In genomic region chr9:94802795-94803194, GRCh38 we compare ENCODE assay signal across 9 cellular contexts.
DNase-seq lines count a peak whose midpoint lies in the region; ATAC-seq, FAIRE-seq and TF ChIP-seq lines count a peak whose summit lies in the region.
"Had no signal": no experiment of that assay in that cellular context is flagged by ENCODE, and none has a peak within 500 bp of the region (broad histone marks: within the 10 kb centered on the region; RNA-seq: fewer than 3 reads in every experiment).

No MANE protein-coding gene starts in this region.

- dilution Hi-C loops in keratinocyte (cut with MboI; ENCODE audit: extremely low pct_ligation_motif_present, low sequenced_read_pairs): no loop called here

- H3K4me2 ChIP-seq in keratinocyte (ENCODE audit: control insufficient read depth, extremely low read depth, insufficient read depth, low read depth, low read length): peak overlapping the region; percentile 83
- H3K4me2 ChIP-seq in PC-3 (ENCODE audit: low read length): no peak overlapping the region

- POLR2A ChIA-PET in PC-3 (lab: Charles Lee; ENCODE audit: unreplicated experiment): no interaction called here

- H4K20me1 ChIP-seq in keratinocyte (ENCODE audit: control insufficient read depth, extremely low read depth, insufficient read depth, low read length) (no peaks in the 10 kb centered on the region), PC-3 (ENCODE audit: low read length) (no peaks in the 10 kb centered on the region)

- H3K27ac ChIP-seq in keratinocyte (ENCODE audit: control insufficient read depth, insufficient read depth, low read length) (peak overlapping the region; percentile 85), PC-3 (ENCODE audit: low read length) (no peak overlapping the region)

- H2AFZ ChIP-seq in keratinocyte (ENCODE audit: control insufficient read depth, low read length) (peak overlapping the region; percentile 31), PC-3 (ENCODE audit: low read length) (no peak overlapping the region)

- no peaks in the 10 kb centered on the region for H3K9me1 ChIP-seq in keratinocyte (ENCODE audit: control insufficient read depth, extremely low read depth, insufficient read depth, low read length)

- H3K79me2 ChIP-seq in keratinocyte (ENCODE audit: control insufficient read depth, insufficient read depth, low read length) (no peaks in the 10 kb centered on the region), PC-3 (ENCODE audit: low read length) (peaks cover 8% of the 10 kb centered on the region; the same call in 1 of the 2 replicates)

- H3K4me1 ChIP-seq in keratinocyte (ENCODE audit: control insufficient read depth, extremely low read depth, insufficient read depth, low read length) (peaks cover 78% of the 10 kb centered on the region), PC-3 (ENCODE audit: insufficient read depth, low read length) (peaks cover 34% of the 10 kb centered on the region)

- H3K9ac ChIP-seq in keratinocyte (ENCODE audit: control insufficient read depth, extremely low read depth, insufficient read depth, low read length) (peak overlapping the region; percentile 60), PC-3 (ENCODE audit: low read length) (no peak overlapping the region)

- no peaks in the 10 kb centered on the region for H3K27me3 ChIP-seq in keratinocyte (ENCODE audit: control insufficient read depth, extremely low read depth, insufficient read depth, low read length)
- H3K27me3 ChIP-seq in PC-3 (ENCODE audit: low read length): no peaks in the 10 kb centered on the region

- H3K36me3 ChIP-seq in keratinocyte (ENCODE audit: control insufficient read depth in 2 of 2, extremely low read depth in 1 of 2, insufficient read depth in 2 of 2, low read length in 2 of 2) (peaks cover 4 to 9% of the 10 kb centered on the region in 2 experiments), PC-3 (ENCODE audit: low read depth, low read length) (peaks cover 4% of the 10 kb centered on the region; the same call in 1 of the 2 replicates)

- ATAC-seq in HG02798 (IDR thresholded peaks at IDR 0.05; ENCODE audit: poor library complexity, unreplicated experiment) (peak; percentile 59), GM18505 (IDR thresholded peaks at IDR 0.05; ENCODE audit: unreplicated experiment) (no peak), PC-3 (no peak)

- BruUV-seq in PC-3 (replicated peaks; lab: Mats Ljungman, UMichigan): no TSS peak

- H3K4me3 ChIP-seq in keratinocyte (ENCODE audit: control insufficient read depth in 2 of 3, extremely low read depth in 1 of 3, insufficient read depth in 2 of 3, low read depth in 1 of 3, low read length in 3 of 3) (peak overlapping the region in 2 of 3 experiments; percentile 28 to 47), PC-3 (ENCODE audit: low read length) (no peak overlapping the region)

- intact Hi-C loops in PC-3 (cut with micrococcal nuclease): no loop called here

- DNase-seq in GM12891 (ENCODE audit: insufficient read length, low spot score) (peak; percentile 30), SW480 (ENCODE audit: low spot score) (peak; percentile 87), keratinocyte (ENCODE audit: low read depth, low spot score) (no peak), NCI-H1417 (lab: John Stamatoyannopoulos, UW) (no peak), erythroblast (lab: John Stamatoyannopoulos, UW) (no peak), PC-3 (no peak)
- DNase-seq: NCI-H1092 treated with DMSO at 0.1 percent for 48 hours had no signal

- CTCF ChIA-PET in PC-3 (lab: Charles Lee): no interaction called here

- no peaks in the 10 kb centered on the region for H3K9me2 ChIP-seq in PC-3 (replicated peaks; ENCODE audit: low read length)

- no peak for TF ChIP-seq POLR2A in GM12891 (IDR thresholded peaks at IDR 0.05; ENCODE audit: low read depth, low read length)
- no peak for TF ChIP-seq POLR2A in erythroblast (IDR thresholded peaks at IDR 0.05; ENCODE audit: low read length)
- no peak for TF ChIP-seq POLR2A in GM18505 (IDR thresholded peaks at IDR 0.05; ENCODE audit: borderline replicate concordance, extremely low read depth, insufficient read depth, insufficient read length)

- FAIRE-seq in GM12891 (lab: Jason Lieb, UNC): peak; percentile 55
- FAIRE-seq in keratinocyte (lab: Jason Lieb, UNC): peak; percentile 48

- no peaks in the 10 kb centered on the region for H3F3A ChIP-seq in PC-3 (ENCODE audit: low read length, unreplicated experiment)

- TF ChIP-seq CTCF in keratinocyte (optimal IDR thresholded peaks at IDR 0.05 in 1 of 3, IDR thresholded peaks at IDR 0.05 in 1 of 3, conservative IDR thresholded peaks at IDR 0.05 in 1 of 3; ENCODE audit: extremely low read depth in 1 of 3, insufficient read depth in 2 of 3, low read length in 3 of 3): no peak
- TF ChIP-seq CTCF in PC-3 (conservative IDR thresholded peaks at IDR 0.05; ENCODE audit: low read depth, low read length): no peak

- H3K9me3 ChIP-seq in keratinocyte (ENCODE audit: control insufficient read depth, low read depth, low read length) (no peaks in the 10 kb centered on the region), PC-3 (ENCODE audit: low read length) (no peaks in the 10 kb centered on the region)

TF ChIP-seq in GM12891, 5 proteins besides CTCF, POLR2A, EP300 and RAD21:
- peak; percentile 66 for TF ChIP-seq SPI1 (IDR thresholded peaks at IDR 0.05; ENCODE audit: low read depth, low read length)
- TF ChIP-seq PAX5 (IDR thresholded peaks at IDR 0.05; ENCODE audit: insufficient read depth, low read length, severe bottlenecking): no peak

Comparison
In these comparisons a context has a peak if more than half of its experiments do, and no peak if none do; other contexts are left out.
1. DNase-seq: peak in GM12891 (single experiment) and SW480 (single experiment); none in keratinocyte (single experiment), NCI-H1417 (0 of 3), erythroblast (0 of 2) and PC-3 (single experiment).